7 cellular contexts compared by ENCODE assay signal in the genomic region with DNA sequence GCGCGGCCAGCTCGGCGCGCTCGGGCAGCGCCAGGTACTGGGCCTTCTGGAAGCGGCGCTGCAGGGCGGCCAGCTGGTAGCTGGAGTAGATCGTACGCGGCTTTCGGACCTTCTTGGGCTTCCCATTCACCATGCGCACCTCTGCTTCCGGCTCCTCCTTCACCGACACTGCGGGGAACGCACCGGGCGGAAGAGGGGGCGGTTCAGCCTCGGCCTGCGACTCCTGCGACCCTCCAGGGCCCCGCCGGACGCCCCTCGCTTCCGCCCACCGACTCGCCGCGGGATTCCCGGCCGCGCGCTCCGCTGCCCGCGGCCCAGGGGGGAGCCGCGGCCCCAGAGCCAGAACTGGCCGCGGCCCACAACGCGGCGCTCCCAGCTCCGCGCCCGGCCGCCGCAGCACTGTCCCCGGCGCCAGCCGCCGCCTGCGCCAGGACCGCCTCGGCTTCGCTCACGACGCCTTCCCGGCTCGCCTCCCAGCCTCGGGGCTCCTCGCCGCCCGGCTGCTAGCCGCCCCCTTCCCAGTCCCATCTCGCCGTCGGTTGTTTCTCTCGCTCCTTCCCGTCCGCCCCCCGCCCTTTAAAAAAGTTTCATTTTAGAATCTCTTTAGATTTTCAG. TPM values are rescaled to one million over a fixed set of nuclear protein-coding genes. Genes with fewer than 3 reads are reported as not detected.
DNase-seq lines count a peak whose midpoint lies in the region; ATAC-seq and TF ChIP-seq lines count a peak whose summit lies in the region.

No MANE protein-coding gene starts in this region.

- ATAC-seq in GM23338 (peak; percentile 24), HG03139 (IDR thresholded peaks at IDR 0.05; ENCODE audit: unreplicated experiment) (no peak)

- H3K4me1 Mint-ChIP-seq in GM23338: peaks cover 30% of the 10 kb centered on the region

- H3K27me3 ChIP-seq in GM23338 (ENCODE audit: insufficient read depth): peaks cover 97% of the 10 kb centered on the region
- peaks cover 83% of the 10 kb centered on the region for H3K27me3 ChIP-seq in neuron (ENCODE audit: insufficient read depth, low read length)

- peak; percentile 88 for DNase-seq in GM23338 (ENCODE audit: low spot score)
- peak; percentile 7 for DNase-seq in fibroblast of pulmonary artery (ENCODE audit: low read depth)
- no peak for DNase-seq in epidermal melanocyte (ENCODE audit: insufficient read length, low spot score)
- DNase-seq in SK-N-DZ (ENCODE audit: low spot score): no peak

- no peaks in the 10 kb centered on the region for H3K79me2 ChIP-seq in GM23338 (replicated peaks; ENCODE audit: insufficient read depth)

- H3K9me2 ChIP-seq in GM23338 (ENCODE audit: insufficient read depth): no peaks in the 10 kb centered on the region

- no peak overlapping the region for H3K27ac ChIP-seq in GM23338 (ENCODE audit: low read depth)

- no peaks in the 10 kb centered on the region; the same call in 2 of the 3 replicates for H3K36me3 Mint-ChIP-seq in GM23338 (ENCODE audit: low read depth)

- H3K4me3 Mint-ChIP-seq in GM23338: peak overlapping the region; percentile 73

- H3K4me2 ChIP-seq in GM23338: peak overlapping the region; percentile 95

- H3K36me3 ChIP-seq in GM23338 (ENCODE audit: insufficient read depth): no peaks in the 10 kb centered on the region
- no peaks in the 10 kb centered on the region for H3K36me3 ChIP-seq in neuron (ENCODE audit: insufficient read depth, low read length)

- peaks cover 89% of the 10 kb centered on the region for H3K27me3 Mint-ChIP-seq in GM23338 (ENCODE audit: insufficient read depth, low read depth, poor library complexity)

- H3K9me3 Mint-ChIP-seq in GM23338: no peaks in the 10 kb centered on the region; the same call in 2 of the 3 replicates

- no peak for TF ChIP-seq CTCF in GM23338 (conservative IDR thresholded peaks at IDR 0.05; ENCODE audit: low read depth in 2 of 2)
- no peak for TF ChIP-seq CTCF in WI38 (IDR thresholded peaks at IDR 0.05; ENCODE audit: low read depth, low read length)
- no peak for TF ChIP-seq CTCF in fibroblast of pulmonary artery (IDR thresholded peaks at IDR 0.05; ENCODE audit: low read length, missing control alignments)

- H2AFZ ChIP-seq in GM23338: peak overlapping the region; percentile 93
- peak overlapping the region; percentile 66 for H2AFZ ChIP-seq in neuron (ENCODE audit: low read depth, low read length)

- H3F3A ChIP-seq in GM23338 (replicated peaks; ENCODE audit: low read depth): peaks cover 3% of the 10 kb centered on the region; the same call in 1 of the 2 replicates

- H3K4me3 ChIP-seq in GM23338: peak overlapping the region; percentile 66
- peak overlapping the region; percentile 21; the same call in 1 of the 2 replicates for H3K4me3 ChIP-seq in WI38 (ENCODE audit: low read depth, low read length)
- H3K4me3 ChIP-seq in fibroblast of pulmonary artery (replicated peaks; ENCODE audit: low read depth, low read length): no peak overlapping the region
- peak overlapping the region; percentile 43 for H3K4me3 ChIP-seq in neuron (ENCODE audit: low read length)

- H4K20me1 ChIP-seq in GM23338 (replicated peaks; ENCODE audit: insufficient read depth): peaks cover 8% of the 10 kb centered on the region; the same call in 1 of the 2 replicates

- H3K4me1 ChIP-seq in GM23338 (ENCODE audit: insufficient read depth) (peaks cover 14% of the 10 kb centered on the region), neuron (ENCODE audit: insufficient read depth, low read length) (peaks cover 6% of the 10 kb centered on the region)

- H3K9me3 ChIP-seq in neuron (ENCODE audit: low read length): peaks cover 3% of the 10 kb centered on the region

- H3K27ac Mint-ChIP-seq in GM23338: no peak overlapping the region

TF ChIP-seq in GM23338, 12 proteins besides CTCF, POLR2A, EP300 and RAD21 (continues in another document):
- TF ChIP-seq, protein P1, sequence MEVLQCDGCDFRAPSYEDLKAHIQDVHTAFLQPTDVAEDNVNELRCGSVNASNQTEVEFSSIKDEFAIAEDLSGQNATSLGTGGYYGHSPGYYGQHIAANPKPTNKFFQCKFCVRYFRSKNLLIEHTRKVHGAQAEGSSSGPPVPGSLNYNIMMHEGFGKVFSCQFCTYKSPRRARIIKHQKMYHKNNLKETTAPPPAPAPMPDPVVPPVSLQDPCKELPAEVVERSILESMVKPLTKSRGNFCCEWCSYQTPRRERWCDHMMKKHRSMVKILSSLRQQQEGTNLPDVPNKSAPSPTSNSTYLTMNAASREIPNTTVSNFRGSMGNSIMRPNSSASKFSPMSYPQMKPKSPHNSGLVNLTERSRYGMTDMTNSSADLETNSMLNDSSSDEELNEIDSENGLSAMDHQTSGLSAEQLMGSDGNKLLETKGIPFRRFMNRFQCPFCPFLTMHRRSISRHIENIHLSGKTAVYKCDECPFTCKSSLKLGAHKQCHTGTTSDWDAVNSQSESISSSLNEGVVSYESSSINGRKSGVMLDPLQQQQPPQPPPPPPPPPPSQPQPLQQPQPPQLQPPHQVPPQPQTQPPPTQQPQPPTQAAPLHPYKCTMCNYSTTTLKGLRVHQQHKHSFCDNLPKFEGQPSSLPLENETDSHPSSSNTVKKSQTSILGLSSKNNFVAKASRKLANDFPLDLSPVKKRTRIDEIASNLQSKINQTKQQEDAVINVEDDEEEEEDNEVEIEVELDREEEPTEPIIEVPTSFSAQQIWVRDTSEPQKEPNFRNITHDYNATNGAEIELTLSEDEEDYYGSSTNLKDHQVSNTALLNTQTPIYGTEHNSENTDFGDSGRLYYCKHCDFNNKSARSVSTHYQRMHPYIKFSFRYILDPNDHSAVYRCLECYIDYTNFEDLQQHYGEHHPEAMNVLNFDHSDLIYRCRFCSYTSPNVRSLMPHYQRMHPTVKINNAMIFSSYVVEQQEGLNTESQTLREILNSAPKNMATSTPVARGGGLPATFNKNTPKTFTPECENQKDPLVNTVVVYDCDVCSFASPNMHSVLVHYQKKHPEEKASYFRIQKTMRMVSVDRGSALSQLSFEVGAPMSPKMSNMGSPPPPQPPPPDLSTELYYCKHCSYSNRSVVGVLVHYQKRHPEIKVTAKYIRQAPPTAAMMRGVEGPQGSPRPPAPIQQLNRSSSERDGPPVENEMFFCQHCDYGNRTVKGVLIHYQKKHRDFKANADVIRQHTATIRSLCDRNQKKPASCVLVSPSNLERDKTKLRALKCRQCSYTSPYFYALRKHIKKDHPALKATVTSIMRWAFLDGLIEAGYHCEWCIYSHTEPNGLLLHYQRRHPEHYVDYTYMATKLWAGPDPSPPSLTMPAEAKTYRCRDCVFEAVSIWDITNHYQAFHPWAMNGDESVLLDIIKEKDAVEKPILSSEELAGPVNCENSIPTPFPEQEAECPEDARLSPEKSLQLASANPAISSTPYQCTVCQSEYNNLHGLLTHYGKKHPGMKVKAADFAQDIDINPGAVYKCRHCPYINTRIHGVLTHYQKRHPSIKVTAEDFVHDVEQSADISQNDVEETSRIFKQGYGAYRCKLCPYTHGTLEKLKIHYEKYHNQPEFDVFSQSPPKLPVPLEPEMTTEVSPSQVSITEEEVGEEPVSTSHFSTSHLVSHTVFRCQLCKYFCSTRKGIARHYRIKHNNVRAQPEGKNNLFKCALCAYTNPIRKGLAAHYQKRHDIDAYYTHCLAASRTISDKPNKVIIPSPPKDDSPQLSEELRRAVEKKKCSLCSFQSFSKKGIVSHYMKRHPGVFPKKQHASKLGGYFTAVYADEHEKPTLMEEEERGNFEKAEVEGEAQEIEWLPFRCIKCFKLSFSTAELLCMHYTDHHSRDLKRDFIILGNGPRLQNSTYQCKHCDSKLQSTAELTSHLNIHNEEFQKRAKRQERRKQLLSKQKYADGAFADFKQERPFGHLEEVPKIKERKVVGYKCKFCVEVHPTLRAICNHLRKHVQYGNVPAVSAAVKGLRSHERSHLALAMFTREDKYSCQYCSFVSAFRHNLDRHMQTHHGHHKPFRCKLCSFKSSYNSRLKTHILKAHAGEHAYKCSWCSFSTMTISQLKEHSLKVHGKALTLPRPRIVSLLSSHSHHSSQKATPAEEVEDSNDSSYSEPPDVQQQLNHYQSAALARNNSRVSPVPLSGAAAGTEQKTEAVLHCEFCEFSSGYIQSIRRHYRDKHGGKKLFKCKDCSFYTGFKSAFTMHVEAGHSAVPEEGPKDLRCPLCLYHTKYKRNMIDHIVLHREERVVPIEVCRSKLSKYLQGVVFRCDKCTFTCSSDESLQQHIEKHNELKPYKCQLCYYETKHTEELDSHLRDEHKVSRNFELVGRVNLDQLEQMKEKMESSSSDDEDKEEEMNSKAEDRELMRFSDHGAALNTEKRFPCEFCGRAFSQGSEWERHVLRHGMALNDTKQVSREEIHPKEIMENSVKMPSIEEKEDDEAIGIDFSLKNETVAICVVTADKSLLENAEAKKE (CRISPR knock-in tag; IDR thresholded peaks at IDR 0.05): no peak
- TF ChIP-seq ZNF114 (CRISPR knock-in tag; IDR thresholded peaks at IDR 0.05): no peak
- TF ChIP-seq CREB1 (CRISPR knock-in tag; IDR thresholded peaks at IDR 0.05; ENCODE audit: low read depth): no peak
- TF ChIP-seq NANOG (IDR thresholded peaks at IDR 0.05; ENCODE audit: borderline replicate concordance): no peak
- TF ChIP-seq EZH2phosphoT487 (IDR thresholded peaks at IDR 0.05; ENCODE audit: unreplicated experiment): no peak

RNA-seq across cellular contexts. Expression of a gene that starts 1.5 kb away (rescaled TPM):
- total RNA-seq in GM23338 (2014; rRNA removed; shearing (Covaris generic)): 0.14 TPM in 1 of 2 replicates, not detected in the other
- 0.19 and 0.27 TPM in 2 replicates for polyA plus RNA-seq in GM23338 (2016; fragmentation: Nextera tagmentation; extraction: Ambion mirVana)
- not detected in 2 replicates for polyA plus RNA-seq in SK-N-DZ (2014; cell fraction: cytosol; rRNA removed)
- polyA plus RNA-seq in SK-N-DZ (2014; cell fraction: nucleus; rRNA removed): not detected in 2 replicates

RNA-seq across cellular contexts. Expression of a gene that starts 24.5 kb away (rescaled TPM):
- total RNA-seq in GM23338 (2014; rRNA removed; shearing (Covaris generic)): 0.10 and 0.58 TPM in 2 replicates
- 0.79 and 0.80 TPM in 2 replicates for polyA plus RNA-seq in GM23338 (2016; fragmentation: Nextera tagmentation; extraction: Ambion mirVana)
- polyA plus RNA-seq in SK-N-DZ (2014; cell fraction: cytosol; rRNA removed): 0.17 TPM in 1 of 2 replicates, not detected in the other
- polyA plus RNA-seq in SK-N-DZ (2014; cell fraction: nucleus; rRNA removed): 0.84 and 1.9 TPM in 2 replicates

Comparison
In these comparisons a context has a peak if more than half of its experiments do, and no peak if none do; other contexts are left out.
1. DNase-seq: peak in GM23338 (single experiment) and fibroblast of pulmonary artery (single experiment); none in epidermal melanocyte (single experiment) and SK-N-DZ (single experiment).